Comparison of ENCODE assay signal across 14 cellular contexts in the genomic region with DNA sequence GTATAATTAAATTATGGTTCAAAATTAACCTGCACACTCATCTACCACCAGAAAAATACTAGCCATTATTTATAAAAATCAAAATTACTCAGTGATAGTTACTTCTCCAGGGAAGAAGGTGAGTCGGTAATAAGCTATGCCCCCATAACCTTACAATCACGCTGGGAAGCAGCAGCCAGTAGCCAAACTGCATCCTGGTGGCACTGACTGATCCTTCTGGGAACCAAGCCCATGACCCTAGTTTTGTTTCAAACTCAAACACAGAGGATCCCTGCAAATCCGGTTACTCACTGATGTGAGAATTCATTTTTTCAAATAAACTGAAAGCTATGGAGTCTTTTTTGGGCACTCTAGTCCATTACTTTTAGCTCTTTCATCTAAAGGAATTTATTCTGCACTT.
"Had no signal": no experiment of that assay in that cellular context is flagged by ENCODE, and none has a peak within 500 bp of the region (broad histone marks: within the 10 kb centered on the region; RNA-seq: fewer than 3 reads in every experiment).

No MANE protein-coding gene starts in this region.

- H3K27me3 ChIP-seq: neutrophil, right lobe of liver, upper lobe of left lung had no signal

- H3K4me3 Mint-ChIP-seq: activated naive CD4-positive, alpha-beta T cell treated with anti-CD3 and anti-CD28 coated beads, Interleukin-2, amount 50 U/mL, for 24 hours; brain; effector memory CD8-positive, alpha-beta T cell; immature natural killer cell; naive thymus-derived CD8-positive, alpha-beta T cell; T-helper 17 cell had no signal

- H3K27ac Mint-ChIP-seq: activated naive CD4-positive, alpha-beta T cell treated with anti-CD3 and anti-CD28 coated beads, Interleukin-2, amount 50 U/mL, for 24 hours; brain; effector memory CD8-positive, alpha-beta T cell; immature natural killer cell; naive thymus-derived CD8-positive, alpha-beta T cell; T-helper 17 cell had no signal

- H3K9me3 ChIP-seq: neutrophil, right lobe of liver, upper lobe of left lung had no signal

- H3K27ac ChIP-seq: neutrophil, right lobe of liver, upper lobe of left lung had no signal

- H3K9me3 Mint-ChIP-seq: activated naive CD4-positive, alpha-beta T cell treated with anti-CD3 and anti-CD28 coated beads, Interleukin-2, amount 50 U/mL, for 24 hours; brain had no signal

- H3K36me3 ChIP-seq: neutrophil, right lobe of liver, upper lobe of left lung had no signal

- H3K4me1 ChIP-seq: right lobe of liver, upper lobe of left lung had no signal

- H3K27me3 Mint-ChIP-seq: activated naive CD4-positive, alpha-beta T cell treated with anti-CD3 and anti-CD28 coated beads, Interleukin-2, amount 50 U/mL, for 24 hours; brain; effector memory CD8-positive, alpha-beta T cell; naive thymus-derived CD8-positive, alpha-beta T cell; T-helper 17 cell had no signal

- H3K4me1 Mint-ChIP-seq: activated naive CD4-positive, alpha-beta T cell treated with anti-CD3 and anti-CD28 coated beads, Interleukin-2, amount 50 U/mL, for 24 hours; brain; immature natural killer cell; naive thymus-derived CD8-positive, alpha-beta T cell; T-helper 17 cell had no signal

- H3K4me3 ChIP-seq: lung, right lobe of liver, upper lobe of left lung had no signal

- DNase-seq: activated T-cell treated with anti-CD3 and anti-CD28 coated beads, Interleukin-2, amount 50 U/mL, for 1 hour; effector memory CD8-positive, alpha-beta T cell; immature natural killer cell; left colon; naive thymus-derived CD8-positive, alpha-beta T cell; posterior cingulate gyrus; right lobe of liver; stimulated activated naive CD4-positive, alpha-beta T cell treated with Interleukin-2 at 50 U/mL for 16 hours; T-helper 17 cell; upper lobe of left lung had no signal

- H3K36me3 Mint-ChIP-seq: activated naive CD4-positive, alpha-beta T cell treated with anti-CD3 and anti-CD28 coated beads, Interleukin-2, amount 50 U/mL, for 24 hours; brain; immature natural killer cell had no signal
